22 cellular contexts compared by ENCODE assay signal in the genomic region with DNA sequence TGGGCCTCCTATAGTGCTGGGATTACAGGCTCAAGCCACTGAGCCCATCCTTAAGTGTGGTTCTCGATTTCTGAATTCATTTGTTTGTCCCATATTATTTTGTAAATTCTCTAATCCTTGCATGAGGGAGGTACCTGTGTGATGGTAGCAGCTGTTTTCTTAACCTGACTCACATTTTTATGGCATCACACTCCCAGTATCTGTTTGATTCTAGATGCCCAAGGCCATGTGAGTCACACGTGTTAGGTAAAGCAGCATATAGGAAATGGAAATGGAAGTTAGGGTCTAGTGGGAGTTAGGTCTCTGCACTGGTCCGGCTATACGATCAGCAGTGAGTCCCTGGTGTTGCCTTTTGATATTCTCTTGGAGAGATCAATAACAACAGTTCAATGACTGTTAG.
DNase-seq lines count a peak whose midpoint lies in the region; ATAC-seq and TF ChIP-seq lines count a peak whose summit lies in the region.
"Had no signal": no experiment of that assay in that cellular context is flagged by ENCODE, and none has a peak within 500 bp of the region (broad histone marks: within the 10 kb centered on the region; RNA-seq: fewer than 3 reads in every experiment).

No MANE protein-coding gene starts in this region.

- H3K23ac ChIP-seq in trophoblast cell (ENCODE audit: low read length) (no peak overlapping the region), mesenchymal stem cell (ENCODE audit: low read length in 2 of 2) (no peak overlapping the region)

- H4K8ac ChIP-seq in trophoblast cell (ENCODE audit: low read depth, low read length), result no peak overlapping the region
- H4K8ac ChIP-seq in mesenchymal stem cell (ENCODE audit: low read length), result no peak overlapping the region

- peak overlapping the region; percentile 36 for H3K4me2 ChIP-seq in PC-3 (ENCODE audit: low read length)
- H3K4me2 ChIP-seq in trophoblast cell (ENCODE audit: low read length), result no peak overlapping the region
- no peak overlapping the region for H3K4me2 ChIP-seq in mesenchymal stem cell (ENCODE audit: low read length, poor library complexity, severe bottlenecking)
- H3K4me2 ChIP-seq: GM23338 had no signal

- H4K91ac ChIP-seq in trophoblast cell (ENCODE audit: low read depth, low read length), result no peak overlapping the region
- H4K91ac ChIP-seq in mesenchymal stem cell (ENCODE audit: low read length), result no peak overlapping the region

- H3K36me3 Mint-ChIP-seq in activated T-cell treated with anti-CD3 and anti-CD28 coated beads, Interleukin-2, amount 50 U/mL, for 72 hours (ENCODE audit: insufficient read depth in 2 of 2), result peaks cover 0 to 6% of the 10 kb centered on the region in 2 donors
- H3K36me3 Mint-ChIP-seq in endothelial cell (ENCODE audit: low read depth, unreplicated experiment), result peaks cover 3% of the 10 kb centered on the region

- no peak overlapping the region for H3K4ac ChIP-seq in trophoblast cell (ENCODE audit: low read depth, low read length)
- H3K4ac ChIP-seq in mesenchymal stem cell (ENCODE audit: low read depth in 1 of 2, low read length in 2 of 2), result no peak overlapping the region

- ATAC-seq in activated T-cell treated with anti-CD3 and anti-CD28 coated beads, Interleukin-2, amount 50 U/mL, for 72 hours (replicated peaks in 1 of 2), result peak; percentile 25 to 33
- ATAC-seq in PC-3 (peak; percentile 96), HG02571 (IDR thresholded peaks at IDR 0.05; ENCODE audit: unreplicated experiment) (no peak)
- ATAC-seq: GM23338, HepG2 had no signal

- peaks cover 18% of the 10 kb centered on the region for H3K4me1 Mint-ChIP-seq in activated T-cell treated with anti-CD3 and anti-CD28 coated beads, Interleukin-2, amount 50 U/mL, for 72 hours (ENCODE audit: low read depth)
- no peaks in the 10 kb centered on the region for H3K4me1 Mint-ChIP-seq in endothelial cell (ENCODE audit: unreplicated experiment)

- peak overlapping the region; percentile 35 for H3K9ac ChIP-seq in PC-3 (ENCODE audit: low read length)
- no peak overlapping the region for H3K9ac ChIP-seq in trophoblast cell (ENCODE audit: low read length)
- H3K9ac ChIP-seq in mesenchymal stem cell (ENCODE audit: low read length), result no peak overlapping the region
- H3K9ac ChIP-seq: KMS-11 had no signal

- no peak overlapping the region for H2AK5ac ChIP-seq in trophoblast cell (ENCODE audit: low read length)
- H2AK5ac ChIP-seq in mesenchymal stem cell (ENCODE audit: low read length, severe bottlenecking), result no peak overlapping the region

- no peak for TF ChIP-seq CTCF in PC-3 (conservative IDR thresholded peaks at IDR 0.05; ENCODE audit: low read depth, low read length)
- TF ChIP-seq CTCF in endothelial cell (IDR thresholded peaks at IDR 0.05; ENCODE audit: unreplicated experiment), result no peak

- H3K14ac ChIP-seq in trophoblast cell (ENCODE audit: low read length) (no peak overlapping the region), mesenchymal stem cell (ENCODE audit: low read length in 2 of 2) (no peak overlapping the region)

- H2BK5ac ChIP-seq in trophoblast cell (ENCODE audit: low read depth, low read length, poor library complexity) (no peak overlapping the region), mesenchymal stem cell (ENCODE audit: low read depth, low read length, poor library complexity, severe bottlenecking) (no peak overlapping the region)

- no peak for DNase-seq in activated T-cell treated with anti-CD3 and anti-CD28 coated beads, Interleukin-2, amount 50 U/mL, for 72 hours
- DNase-seq in activated T-cell treated with anti-CD3 and anti-CD28 coated beads for 4 hours (no peak), PC-3 (peak; percentile 87), epithelial cell of prostate (ENCODE audit: low read depth, low spot score) (peak; percentile 86), trophoblast cell (peak; percentile 85 to 93), mesenchymal stem cell (no peak), endothelial cell (ENCODE audit: low spot score) (no peak)
- DNase-seq: 8988T; BE2C; Calu3; CD4-positive, alpha-beta T cell; DMS53; GDM1; NCI-H1105 treated with DMSO at 0.1 percent for 48 hours; NCI-H187 treated with DMSO at 0.1 percent for 48 hours; NCI-H446; NCI-H69; SJCRH30 had no signal

- no peaks in the 10 kb centered on the region for H3K9me2 ChIP-seq in PC-3 (replicated peaks; ENCODE audit: low read length)

- H2BK12ac ChIP-seq in trophoblast cell (ENCODE audit: low read length) (no peak overlapping the region), mesenchymal stem cell (ENCODE audit: low read length in 2 of 2) (no peak overlapping the region)

- H2AFZ ChIP-seq in PC-3 (ENCODE audit: low read length) (no peak overlapping the region), trophoblast cell (ENCODE audit: insufficient read depth, low read length, poor library complexity) (no peak overlapping the region), mesenchymal stem cell (ENCODE audit: low read depth, low read length) (no peak overlapping the region)
- H2AFZ ChIP-seq: GM23338 had no signal

- CTCF ChIA-PET in PC-3 (lab: Charles Lee), result no interaction called here

- no TSS peak for BruUV-seq in PC-3 (replicated peaks; lab: Mats Ljungman, UMichigan)

- H3K79me1 ChIP-seq in trophoblast cell (ENCODE audit: low read length) (no peaks in the 10 kb centered on the region), mesenchymal stem cell (replicated peaks; ENCODE audit: low read length, poor library complexity, severe bottlenecking) (peaks cover 1% of the 10 kb centered on the region)

- no peak overlapping the region for H3K27ac Mint-ChIP-seq in activated T-cell treated with anti-CD3 and anti-CD28 coated beads, Interleukin-2, amount 50 U/mL, for 72 hours
- no peak overlapping the region for H3K27ac Mint-ChIP-seq in endothelial cell (ENCODE audit: unreplicated experiment)
- H3K27ac Mint-ChIP-seq: CD4-positive, alpha-beta T cell; GM23338 had no signal

- H2BK120ac ChIP-seq in trophoblast cell (ENCODE audit: insufficient read depth, low read length, poor library complexity) (no peak overlapping the region), mesenchymal stem cell (ENCODE audit: low read depth, low read length) (no peak overlapping the region)

- no peak overlapping the region for H4K12ac ChIP-seq in trophoblast cell (ENCODE audit: low read depth, low read length)

- H3K9me3 ChIP-seq in PC-3 (ENCODE audit: low read length) (no peaks in the 10 kb centered on the region), trophoblast cell (ENCODE audit: insufficient read depth, low read depth, low read length) (no peaks in the 10 kb centered on the region), mesenchymal stem cell (ENCODE audit: control insufficient read depth, low read length) (no peaks in the 10 kb centered on the region)
- H3K9me3 ChIP-seq: BE2C, SJCRH30 had no signal

- H3K4me1 ChIP-seq in PC-3 (ENCODE audit: insufficient read depth, low read length), result peaks cover 40% of the 10 kb centered on the region
- H3K4me1 ChIP-seq in trophoblast cell (ENCODE audit: control insufficient read depth in 1 of 2, insufficient read depth in 2 of 2, low read length in 2 of 2), result no peaks in the 10 kb centered on the region
- H3K4me1 ChIP-seq in mesenchymal stem cell (ENCODE audit: control insufficient read depth, insufficient read depth, low read depth, low read length), result no peaks in the 10 kb centered on the region
- H3K4me1 ChIP-seq: BE2C, SJCRH30 had no signal

- H3K79me2 ChIP-seq in PC-3 (ENCODE audit: low read length), result no peaks in the 10 kb centered on the region
- H3K79me2 ChIP-seq in trophoblast cell (ENCODE audit: control insufficient read depth, insufficient read depth, low read length, poor library complexity), result no peaks in the 10 kb centered on the region

- POLR2A ChIA-PET in PC-3 (lab: Charles Lee; ENCODE audit: unreplicated experiment), result no interaction called here

- no peaks in the 10 kb centered on the region for H3K9me3 Mint-ChIP-seq in activated T-cell treated with anti-CD3 and anti-CD28 coated beads, Interleukin-2, amount 50 U/mL, for 72 hours
- H3K9me3 Mint-ChIP-seq in endothelial cell (ENCODE audit: unreplicated experiment), result no peaks in the 10 kb centered on the region
- H3K9me3 Mint-ChIP-seq: CD4-positive, alpha-beta T cell; GM23338 had no signal

- H2BK15ac ChIP-seq in mesenchymal stem cell (ENCODE audit: low read depth, poor library complexity, severe bottlenecking), result no peak overlapping the region

- no CpG with 5 or more reads among the region's 4 CpGs for WGBS in trophoblast cell (ENCODE audit: extremely low coverage, insufficient coverage, insufficient read length)
- WGBS in mesenchymal stem cell, result 96% methylated on average over 3 of the region's 4 CpGs

- no peaks in the 10 kb centered on the region for H3K27me3 Mint-ChIP-seq in activated T-cell treated with anti-CD3 and anti-CD28 coated beads, Interleukin-2, amount 50 U/mL, for 72 hours (ENCODE audit: low read depth)
- H3K27me3 Mint-ChIP-seq in endothelial cell (ENCODE audit: unreplicated experiment), result no peaks in the 10 kb centered on the region
- H3K27me3 Mint-ChIP-seq: CD4-positive, alpha-beta T cell had no signal

- H3K4me3 ChIP-seq in PC-3 (ENCODE audit: low read length) (no peak overlapping the region), trophoblast cell (ENCODE audit: low read depth, low read length) (no peak overlapping the region), mesenchymal stem cell (ENCODE audit: insufficient read depth in 1 of 2, low read depth in 1 of 2, low read length in 2 of 2) (no peak overlapping the region)
- H3K4me3 ChIP-seq: GM23338, SJCRH30 had no signal

- H3F3A ChIP-seq in PC-3 (ENCODE audit: low read length, unreplicated experiment), result no peaks in the 10 kb centered on the region

- intact Hi-C loops in PC-3 (cut with micrococcal nuclease), result loop anchor here (5.0 kb wide), 1 partner anchor 33 kb away; no protein-coding TSS in a partner anchor

- H4K20me1 ChIP-seq in PC-3 (ENCODE audit: low read length), result no peaks in the 10 kb centered on the region

- H3K36me3 ChIP-seq in PC-3 (ENCODE audit: low read depth, low read length), result no peaks in the 10 kb centered on the region
- H3K36me3 ChIP-seq in trophoblast cell (ENCODE audit: control insufficient read depth in 1 of 2, insufficient read depth in 2 of 2, low read length in 2 of 2), result peaks cover 1 to 2% of the 10 kb centered on the region in 2 experiments
- peaks cover 4 to 81% of the 10 kb centered on the region in 2 experiments for H3K36me3 ChIP-seq in mesenchymal stem cell (ENCODE audit: control insufficient read depth in 1 of 2, insufficient read depth in 2 of 2, low read depth in 1 of 2, low read length in 2 of 2)
- H3K36me3 ChIP-seq: BE2C had no signal

- H3K27ac ChIP-seq in PC-3 (ENCODE audit: low read length) (peak overlapping the region; percentile 79), epithelial cell of prostate (peak overlapping the region; percentile 61), trophoblast cell (ENCODE audit: low read depth, low read length) (no peak overlapping the region), mesenchymal stem cell (ENCODE audit: low read length, poor library complexity, severe bottlenecking) (no peak overlapping the region)
- H3K27ac ChIP-seq: KMS-11, SJCRH30 had no signal

- H3K27me3 ChIP-seq in PC-3 (ENCODE audit: low read length) (no peaks in the 10 kb centered on the region), trophoblast cell (ENCODE audit: insufficient read depth, low read length) (no peaks in the 10 kb centered on the region), mesenchymal stem cell (ENCODE audit: control insufficient read depth in 1 of 2, insufficient read depth in 1 of 2, low read length in 2 of 2) (no peaks in the 10 kb centered on the region)
- H3K27me3 ChIP-seq: BE2C, SJCRH30 had no signal

- H3K4me3 Mint-ChIP-seq in activated T-cell treated with anti-CD3 and anti-CD28 coated beads, Interleukin-2, amount 50 U/mL, for 72 hours, result no peak overlapping the region
- no peak overlapping the region for H3K4me3 Mint-ChIP-seq in endothelial cell (ENCODE audit: unreplicated experiment)
- H3K4me3 Mint-ChIP-seq: CD4-positive, alpha-beta T cell; GM23338 had no signal

- H3K18ac ChIP-seq in trophoblast cell (ENCODE audit: low read length) (no peak overlapping the region), mesenchymal stem cell (ENCODE audit: low read depth in 1 of 2, low read length in 2 of 2) (no peak overlapping the region)

Comparison
In these comparisons a context has a peak if more than half of its experiments do, and no peak if none do; other contexts are left out.
1. DNase-seq: peak in PC-3 (single experiment), epithelial cell of prostate (single experiment) and trophoblast cell (2 of 2); none in activated T-cell treated with anti-CD3 and anti-CD28 coated beads, Interleukin-2, amount 50 U/mL, for 72 hours (0 of 2), activated T-cell treated with anti-CD3 and anti-CD28 coated beads for 4 hours (single experiment), mesenchymal stem cell (single experiment) and endothelial cell (single experiment).
2. H3K27ac ChIP-seq: peak in PC-3 (single experiment) and epithelial cell of prostate (single experiment); none in trophoblast cell (single experiment) and mesenchymal stem cell (single experiment).